Comparison of ENCODE assay signal across 8 cellular contexts in the genomic region with DNA sequence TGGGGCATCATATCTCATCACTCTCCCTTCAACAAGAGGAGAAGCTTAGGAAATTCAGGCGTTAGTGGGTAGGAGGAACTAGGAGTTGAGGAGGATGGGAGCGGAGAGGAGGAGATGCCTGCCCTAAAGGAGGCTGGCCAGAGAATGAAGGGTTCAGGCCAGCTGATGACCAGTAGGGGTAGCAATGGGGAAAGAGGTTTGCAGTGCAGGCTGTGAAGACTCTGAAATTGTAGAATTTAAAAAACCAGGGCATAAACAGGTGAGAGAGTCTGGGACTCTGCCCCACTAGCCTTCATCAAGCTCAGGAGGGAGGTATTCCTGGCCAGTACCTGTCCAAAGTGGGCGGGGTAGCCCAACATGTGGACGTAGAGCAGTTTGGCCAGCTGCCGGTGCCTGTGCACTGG. TPM values are rescaled to one million over a fixed set of nuclear protein-coding genes. Genes with fewer than 3 reads are reported as not detected.
DNase-seq lines count a peak whose midpoint lies in the region; ATAC-seq and TF ChIP-seq lines count a peak whose summit lies in the region.

No MANE protein-coding gene starts in this region.

- H3K9me3 Mint-ChIP-seq in MCF 10A (ENCODE audit: unreplicated experiment): no peaks in the 10 kb centered on the region

- H3K27me3 ChIP-seq in upper lobe of right lung: no peaks in the 10 kb centered on the region

- CTCF ChIA-PET in MCF 10A (lab: Yijun Ruan, JAX): interaction anchor here (0.6 to 7.6 kb wide), 8 partner anchors 7 to 242 kb away, joined by 3 to 57 read pairs (median 4); partner anchors contain the start of gene ZFHX2

- peak overlapping the region; percentile 79 for H3K27ac ChIP-seq in upper lobe of right lung

- H3K4me1 Mint-ChIP-seq in MCF 10A (ENCODE audit: insufficient read depth, unreplicated experiment): peaks cover 21% of the 10 kb centered on the region

- no TSS peak for BruUV-seq in MCF 10A (replicated peaks; lab: Mats Ljungman, UMichigan)

- TF ChIP-seq CTCF in MCF 10A (IDR thresholded peaks at IDR 0.05; ENCODE audit: unreplicated experiment): peak; percentile 25
- TF ChIP-seq CTCF in lower leg skin (IDR thresholded peaks at IDR 0.05): no peak
- no peak for TF ChIP-seq CTCF in upper lobe of right lung (IDR thresholded peaks at IDR 0.05)

- peaks cover 24% of the 10 kb centered on the region for H3K36me3 ChIP-seq in upper lobe of right lung

- H3K4me3 ChIP-seq in lower leg skin (ENCODE audit: low read depth, poor library complexity, severe bottlenecking) (peak overlapping the region; percentile 46), upper lobe of right lung (peak overlapping the region; percentile 73)

- no peak for TF ChIP-seq POLR2A in lower leg skin (IDR thresholded peaks at IDR 0.05)

- POLR2A ChIA-PET in MCF 10A (lab: Yijun Ruan, JAX): interaction anchor here (0.5 to 1.8 kb wide), 11 partner anchors 9 to 344 kb away, joined by 3 to 16 read pairs (median 3); partner anchors contain the start of genes PABPN1, THTPA and ZFHX2

- H3K27me3 Mint-ChIP-seq in MCF 10A (ENCODE audit: insufficient read depth, unreplicated experiment): no peaks in the 10 kb centered on the region

- 11 to 12% methylated on average over 5 of the region's 5 CpGs for WGBS in lower leg skin, 2 donors

- peak overlapping the region; percentile 99 for H3K4me3 Mint-ChIP-seq in MCF 10A (ENCODE audit: unreplicated experiment)

- H3K27ac Mint-ChIP-seq in MCF 10A (ENCODE audit: low read depth, unreplicated experiment): peak overlapping the region; percentile 91

- H3K36me3 Mint-ChIP-seq in MCF 10A (ENCODE audit: insufficient read depth, unreplicated experiment): peaks cover 37% of the 10 kb centered on the region

- ATAC-seq in GM18511 (IDR thresholded peaks at IDR 0.05; ENCODE audit: unreplicated experiment) (peak; percentile 9), HG03521 (IDR thresholded peaks at IDR 0.05; ENCODE audit: unreplicated experiment) (peak; percentile 3), upper lobe of right lung (peak; percentile 33), HG03442 (IDR thresholded peaks at IDR 0.05; ENCODE audit: unreplicated experiment) (no peak)
- no peak for ATAC-seq in activated CD4-positive, CD25-positive, alpha-beta regulatory T cell treated with anti-CD3 and anti-CD28 coated beads, Interleukin-2, amount 50 U/mL, for 24 hours

- no peaks in the 10 kb centered on the region for H3K9me3 ChIP-seq in upper lobe of right lung

- intact Hi-C loops in MCF 10A (cut with micrococcal nuclease) (loop anchor here (5.0 kb wide), 1 partner anchor 526 kb away; the partner anchor contains the start of gene PCK2), lower leg skin (cut with DNase I; ENCODE audit: low total_unique reads) (no loop called here), upper lobe of right lung (cut with DNase I) (no loop called here)

- DNase-seq in MCF 10A (ENCODE audit: unreplicated experiment): no peak
- no peak for DNase-seq in lower leg skin (ENCODE audit: low spot score in 2 of 2)
- no peak for DNase-seq in upper lobe of right lung
- no peak for DNase-seq in NCI-H1436 (lab: John Stamatoyannopoulos, UW)

- peaks cover 19% of the 10 kb centered on the region for H3K4me1 ChIP-seq in upper lobe of right lung

RNA-seq across cellular contexts. Expression of gene AP1G2, which starts 0.8 kb away (rescaled TPM):
- 89.2 and 95.7 TPM in 2 replicates for total RNA-seq in MCF 10A (2022)
- 100 to 1,000 TPM; 113 to 206 (median 141) TPM for total RNA-seq in lower leg skin
- total RNA-seq in upper lobe of right lung: 128 TPM

RNA-seq across cellular contexts. Expression of gene THTPA, which starts 10.7 kb away (rescaled TPM):
- 16.8 and 22.4 TPM in 2 replicates for total RNA-seq in MCF 10A (2022)
- total RNA-seq in lower leg skin: 10 to 100 TPM in 3 of 4 donors, 1 to 10 TPM in 1; 2.8 to 10.9 (median 10.7) TPM
- 15.5 TPM for total RNA-seq in upper lobe of right lung

RNA-seq across cellular contexts. Expression of gene JPH4, which starts 11.8 kb away (rescaled TPM):
- total RNA-seq in MCF 10A (2022): not detected in 2 replicates
- total RNA-seq in lower leg skin: 1 to 10 TPM in 3 of 4 donors, under 1 TPM in 1; 0.34 to 3.6 (median 1.4) TPM
- 6.2 TPM for total RNA-seq in upper lobe of right lung

RNA-seq across cellular contexts. Expression of gene ZFHX2, which starts 15.2 kb away (rescaled TPM):
- total RNA-seq in MCF 10A (2022) (1.8 and 2.1 TPM in 2 replicates), lower leg skin (under 1 TPM; 0.19 to 0.49 (median 0.27) TPM), upper lobe of right lung (2.3 TPM)

Comparison
In these comparisons a context has a peak if more than half of its experiments do, and no peak if none do; other contexts are left out.
1. ATAC-seq: peak in GM18511 (single experiment), HG03521 (single experiment) and upper lobe of right lung (single experiment); none in HG03442 (single experiment) and activated CD4-positive, CD25-positive, alpha-beta regulatory T cell treated with anti-CD3 and anti-CD28 coated beads, Interleukin-2, amount 50 U/mL, for 24 hours (0 of 2).